Comparison of ENCODE assay signal across 8 cellular contexts in genomic region chr20:35743693-35744491, GRCh38. TPM values are rescaled to one million over a fixed set of nuclear protein-coding genes. Genes with fewer than 3 reads are reported as not detected.
DNase-seq lines count a peak whose midpoint lies in the region; ATAC-seq, FAIRE-seq and TF ChIP-seq lines count a peak whose summit lies in the region.

No MANE protein-coding gene starts in this region.

- intact Hi-C loops in endothelial cell of umbilical vein (cut with micrococcal nuclease), result loop anchor here (2.0 to 5.0 kb wide), 2 partner anchors 82 to 127 kb away; partner anchors contain the start of genes CPNE1 and RBM12
- intact Hi-C loops in prostate gland (cut with DNase I), result loop anchor here (2.0 to 5.0 kb wide), 2 partner anchors 25 to 138 kb away; no protein-coding TSS in a partner anchor

- peak; percentile 35 for FAIRE-seq in GM19239 (lab: Jason Lieb, UNC)
- peak; percentile 83 for FAIRE-seq in endothelial cell of umbilical vein (lab: Jason Lieb, UNC)
- no peak for FAIRE-seq in urothelium cell line (lab: Jason Lieb, UNC)

- H3K27ac ChIP-seq in endothelial cell of umbilical vein (ENCODE audit: insufficient read depth, low read depth, low read length) (peak overlapping the region; percentile 97), prostate gland (peak overlapping the region; percentile 94 to 98)

- H3K4me2 ChIP-seq in endothelial cell of umbilical vein (ENCODE audit: insufficient read depth, low read length), result peak overlapping the region; percentile 83

- CTCF ChIA-PET in endothelial cell of umbilical vein (lab: Charles Lee), result interaction anchor here (0.8 to 3.6 kb wide), 9 partner anchors 15 to 210 kb away, joined by 3 to 29 read pairs (median 3); partner anchors contain the start of genes PHF20 and SCAND1

- peaks cover 31% of the 10 kb centered on the region for H3K79me2 ChIP-seq in endothelial cell of umbilical vein (ENCODE audit: control insufficient read depth, insufficient read depth, low read length)

- no peak for TF ChIP-seq CTCF in endothelial cell of umbilical vein (IDR thresholded peaks at IDR 0.05; ENCODE audit: extremely low read depth in 1 of 2, insufficient read depth in 1 of 2, low read depth in 1 of 2, low read length in 2 of 2)
- TF ChIP-seq CTCF in prostate gland (IDR thresholded peaks at IDR 0.05), result no peak

- peak overlapping the region; percentile 63 for H2AFZ ChIP-seq in endothelial cell of umbilical vein (ENCODE audit: low read depth, low read length)

- BruUV-seq in endothelial cell of umbilical vein (replicated peaks; lab: Mats Ljungman, UMichigan), result no TSS peak

- dilution Hi-C loops in endothelial cell of umbilical vein (cut with MboI; ENCODE audit: extremely low pct_ligation_motif_present, low sequenced_read_pairs), result no loop called here

- H3K9me1 ChIP-seq in endothelial cell of umbilical vein (replicated peaks; ENCODE audit: control insufficient read depth, extremely low read depth, insufficient read depth, low read length), result no peaks in the 10 kb centered on the region

- peak overlapping the region; percentile 100 for H3K9ac ChIP-seq in endothelial cell of umbilical vein (replicated peaks; ENCODE audit: extremely low read depth, insufficient read depth, low read length)

- H3K36me3 ChIP-seq in endothelial cell of umbilical vein (ENCODE audit: control insufficient read depth in 2 of 2, extremely low read depth in 1 of 2, insufficient read depth in 2 of 2, low read length in 2 of 2) (peaks cover 2 to 15% of the 10 kb centered on the region in 2 experiments), prostate gland (no peaks in the 10 kb centered on the region)

- H3K27me3 ChIP-seq in endothelial cell of umbilical vein (ENCODE audit: control insufficient read depth in 2 of 2, insufficient read depth in 2 of 2, low read length in 2 of 2) (no peaks in the 10 kb centered on the region), prostate gland (replicated peaks; ENCODE audit: insufficient read depth) (no peaks in the 10 kb centered on the region)

- H3K4me3 ChIP-seq in endothelial cell of umbilical vein (replicated peaks in 1 of 3; ENCODE audit: insufficient read depth in 1 of 3, low read depth in 1 of 3, low read length in 3 of 3) (peak overlapping the region in 1 of 3 experiments; percentile 82), prostate gland (no peak overlapping the region)

- POLR2A ChIA-PET in endothelial cell of umbilical vein (lab: Charles Lee), result interaction anchor here (0.5 to 2.8 kb wide), 8 partner anchors 10 to 140 kb away, joined by 3 to 47 read pairs (median 13); partner anchors contain the start of gene PHF20

- no peak for ATAC-seq in GM18868 (IDR thresholded peaks at IDR 0.05; ENCODE audit: unreplicated experiment)

- 84% methylated on average over 15 of the region's 15 CpGs for WGBS in prostate gland

- DNase-seq in GM19239 (ENCODE audit: insufficient read length, low spot score), result no peak
- DNase-seq in RPMI8226, result peak; percentile 17
- peak; percentile 49 for DNase-seq in endothelial cell of umbilical vein (ENCODE audit: low read depth, low spot score)
- no peak for DNase-seq in prostate gland (ENCODE audit: low spot score)
- no peak for DNase-seq in urothelium cell line (ENCODE audit: low spot score)
- no peak for DNase-seq in cerebellum (ENCODE audit: low spot score)
- no peak for DNase-seq in NCI-H1092 treated with DMSO at 0.1 percent for 48 hours (lab: John Stamatoyannopoulos, UW)

- TF ChIP-seq POLR2A in endothelial cell of umbilical vein (IDR thresholded peaks at IDR 0.05; ENCODE audit: low read depth, low read length) (no peak), prostate gland (IDR thresholded peaks at IDR 0.05) (no peak)

- H4K20me1 ChIP-seq in endothelial cell of umbilical vein (replicated peaks; ENCODE audit: control insufficient read depth, extremely low read depth, insufficient read depth, low read length), result peaks cover 13% of the 10 kb centered on the region

- H3K4me1 ChIP-seq in endothelial cell of umbilical vein (ENCODE audit: control insufficient read depth, extremely low read depth, insufficient read depth, low read length) (peaks cover 34% of the 10 kb centered on the region), prostate gland (replicated peaks) (peaks cover 6% of the 10 kb centered on the region)

- H3K9me3 ChIP-seq in endothelial cell of umbilical vein (replicated peaks; ENCODE audit: control insufficient read depth, insufficient read depth, low read length) (no peaks in the 10 kb centered on the region), prostate gland (no peaks in the 10 kb centered on the region)

TF ChIP-seq in endothelial cell of umbilical vein, 7 proteins besides CTCF, POLR2A, EP300 and RAD21:
- TF ChIP-seq FOS (IDR thresholded peaks at IDR 0.05; ENCODE audit: borderline replicate concordance, insufficient read depth, low read length), result no peak

RNA-seq across cellular contexts. Expression of gene RBM39, which starts 1.8 kb away (rescaled TPM):
- total RNA-seq in endothelial cell of umbilical vein, result 291 and 309 TPM in 2 replicates
- 76.2 and 106 TPM in 2 replicates for polyA plus RNA-seq in endothelial cell of umbilical vein
- 49.7 and 60.3 TPM in 2 replicates for polyA plus RNA-seq in endothelial cell of umbilical vein (2011; cell fraction: cytosol; rRNA removed)
- 591 and 691 TPM in 2 replicates for polyA plus RNA-seq in endothelial cell of umbilical vein (2011; cell fraction: nucleus; rRNA removed)
- polyA plus RNA-seq in endothelial cell of umbilical vein (2012), result 214 and 237 TPM in 2 replicates
- 196 and 257 TPM in 2 replicates for polyA minus RNA-seq in endothelial cell of umbilical vein
- 80.7 TPM for polyA minus RNA-seq in endothelial cell of umbilical vein (2011; cell fraction: cytosol; rRNA and poly(A)+ RNA removed)
- 449 and 536 TPM in 2 replicates for polyA minus RNA-seq in endothelial cell of umbilical vein (2011; cell fraction: nucleus; rRNA and poly(A)+ RNA removed)
- 100 to 1,000 TPM; 228 to 235 TPM for total RNA-seq in prostate gland
- 405 TPM for total RNA-seq in cerebellum

RNA-seq across cellular contexts. Expression of gene PHF20, which starts 27.9 kb away (rescaled TPM):
- 45.8 and 46.3 TPM in 2 replicates for total RNA-seq in endothelial cell of umbilical vein
- 16.0 and 25.0 TPM in 2 replicates for polyA plus RNA-seq in endothelial cell of umbilical vein
- polyA plus RNA-seq in endothelial cell of umbilical vein (2011; cell fraction: cytosol; rRNA removed), result 23.8 and 25.1 TPM in 2 replicates
- 21.1 and 22.2 TPM in 2 replicates for polyA plus RNA-seq in endothelial cell of umbilical vein (2011; cell fraction: nucleus; rRNA removed)
- 43.9 and 49.0 TPM in 2 replicates for polyA plus RNA-seq in endothelial cell of umbilical vein (2012)
- 30.4 and 61.0 TPM in 2 replicates for polyA minus RNA-seq in endothelial cell of umbilical vein
- polyA minus RNA-seq in endothelial cell of umbilical vein (2011; cell fraction: cytosol; rRNA and poly(A)+ RNA removed), result 37.3 TPM
- 46.1 and 46.8 TPM in 2 replicates for polyA minus RNA-seq in endothelial cell of umbilical vein (2011; cell fraction: nucleus; rRNA and poly(A)+ RNA removed)
- total RNA-seq in prostate gland, result 10 to 100 TPM; 34.7 to 61.1 TPM
- 41.8 TPM for total RNA-seq in cerebellum

RNA-seq across cellular contexts. Expression of gene ROMO1, which starts 44.7 kb away (rescaled TPM):
- total RNA-seq in endothelial cell of umbilical vein (169 and 174 TPM in 2 replicates), prostate gland (100 to 1,000 TPM; 249 to 320 TPM), cerebellum (49.3 TPM)
- 845 and 1,099 TPM in 2 replicates for polyA plus RNA-seq in endothelial cell of umbilical vein
- 690 and 833 TPM in 2 replicates for polyA plus RNA-seq in endothelial cell of umbilical vein (2011; cell fraction: cytosol; rRNA removed)
- 165 and 175 TPM in 2 replicates for polyA plus RNA-seq in endothelial cell of umbilical vein (2011; cell fraction: nucleus; rRNA removed)
- polyA plus RNA-seq in endothelial cell of umbilical vein (2012), result 286 and 288 TPM in 2 replicates
- polyA minus RNA-seq in endothelial cell of umbilical vein, result 52.6 and 65.2 TPM in 2 replicates
- polyA minus RNA-seq in endothelial cell of umbilical vein (2011; cell fraction: cytosol; rRNA and poly(A)+ RNA removed), result 112 TPM
- 7.5 and 22.1 TPM in 2 replicates for polyA minus RNA-seq in endothelial cell of umbilical vein (2011; cell fraction: nucleus; rRNA and poly(A)+ RNA removed)

RNA-seq across cellular contexts. Expression of gene NFS1, which starts 44.7 kb away (rescaled TPM):
- total RNA-seq in endothelial cell of umbilical vein (24.0 and 25.1 TPM in 2 replicates), prostate gland (10 to 100 TPM; 41.2 to 56.7 TPM), cerebellum (27.2 TPM)
- polyA plus RNA-seq in endothelial cell of umbilical vein, result 28.4 and 36.5 TPM in 2 replicates
- polyA plus RNA-seq in endothelial cell of umbilical vein (2011; cell fraction: cytosol; rRNA removed), result 27.0 and 32.3 TPM in 2 replicates
- polyA plus RNA-seq in endothelial cell of umbilical vein (2011; cell fraction: nucleus; rRNA removed), result 36.6 and 50.5 TPM in 2 replicates
- polyA plus RNA-seq in endothelial cell of umbilical vein (2012), result 27.7 and 29.1 TPM in 2 replicates
- 21.1 and 28.2 TPM in 2 replicates for polyA minus RNA-seq in endothelial cell of umbilical vein
- 50.7 TPM for polyA minus RNA-seq in endothelial cell of umbilical vein (2011; cell fraction: cytosol; rRNA and poly(A)+ RNA removed)
- polyA minus RNA-seq in endothelial cell of umbilical vein (2011; cell fraction: nucleus; rRNA and poly(A)+ RNA removed), result 11.0 and 19.1 TPM in 2 replicates

Comparison
In these comparisons a context has a peak if more than half of its experiments do, and no peak if none do; other contexts are left out.
1. DNase-seq: peak in RPMI8226 (single experiment) and endothelial cell of umbilical vein (single experiment); none in GM19239 (single experiment), prostate gland (single experiment), urothelium cell line (single experiment), cerebellum (single experiment) and NCI-H1092 treated with DMSO at 0.1 percent for 48 hours (single experiment).